ENCODE assay signal across 8 cellular contexts in the genomic region with DNA sequence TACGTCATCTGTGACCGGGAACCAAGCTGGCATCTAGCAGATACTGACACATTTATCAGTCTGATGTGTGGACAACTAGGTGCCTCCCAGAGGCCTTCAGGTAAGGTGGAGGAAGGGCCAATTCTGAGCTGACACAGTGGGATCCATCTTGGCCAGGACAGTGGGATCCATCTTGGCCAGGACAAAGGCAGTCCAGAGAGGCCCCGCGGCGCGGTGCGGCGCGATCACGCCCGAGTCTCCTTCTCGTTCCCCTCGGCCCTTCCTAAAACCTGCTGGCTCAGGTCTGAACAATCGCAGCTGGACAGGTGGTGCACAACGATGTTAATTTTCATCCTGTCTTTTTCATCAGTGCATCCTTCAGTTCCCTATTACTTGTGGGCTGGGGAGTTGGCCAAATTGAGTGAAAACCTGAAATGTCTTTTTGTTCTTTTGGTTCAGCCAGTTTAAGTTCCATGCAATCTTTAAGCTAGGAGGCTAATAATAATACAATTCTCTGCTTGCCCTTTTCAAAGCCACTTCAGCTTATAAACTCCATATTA. TPM values are rescaled to one million over a fixed set of nuclear protein-coding genes. Genes with fewer than 3 reads are reported as not detected.
DNase-seq lines count a peak whose midpoint lies in the region; ATAC-seq and TF ChIP-seq lines count a peak whose summit lies in the region.

No MANE protein-coding gene starts in this region.

- peak overlapping the region; percentile 71 for H3K4me2 ChIP-seq in DND-41 (ENCODE audit: insufficient read depth, low read length)
- peak overlapping the region; percentile 90 for H3K4me2 ChIP-seq in PC-9

- H2AFZ ChIP-seq in DND-41 (ENCODE audit: low read depth, low read length), result peak overlapping the region; percentile 74
- H2AFZ ChIP-seq in PC-9, result peak overlapping the region; percentile 96

- H3K27me3 ChIP-seq in DND-41 (ENCODE audit: insufficient read depth, low read length, poor library complexity), result no peaks in the 10 kb centered on the region
- no peaks in the 10 kb centered on the region for H3K27me3 ChIP-seq in PC-9 (ENCODE audit: insufficient read depth, low read depth)

- POLR2A ChIA-PET in PC-9 (lab: Charles Lee; ENCODE audit: unreplicated experiment), result interaction anchor here (0.5 to 0.6 kb wide), 5 partner anchors 28 to 1351 kb away, joined by 3 to 9 read pairs (median 4); no protein-coding TSS in a partner anchor
- POLR2A ChIA-PET in HEK293T (lab: Yijun Ruan, JAX), result interaction anchor here (0.7 to 3.0 kb wide), 18 partner anchors 8 to 1039 kb away, joined by 3 to 21 read pairs (median 6); a partner anchor contains a TSS

- peak overlapping the region; percentile 95 for H3K9ac ChIP-seq in DND-41 (ENCODE audit: low read depth, low read length)

- H3K27me3 Mint-ChIP-seq in central memory CD8-positive, alpha-beta T cell, result no peaks in the 10 kb centered on the region
- H3K27me3 Mint-ChIP-seq in natural killer cell treated with Interleukin-12 subunit alpha and Interleukin-12 subunit beta and Interleukin-15 and Interleukin-18, amount 100 ng/mL, for 72 hours, result no peaks in the 10 kb centered on the region

- peaks cover 37% of the 10 kb centered on the region for H3K4me1 ChIP-seq in DND-41 (ENCODE audit: insufficient read depth, low read length)
- H3K4me1 ChIP-seq in PC-9 (replicated peaks; ENCODE audit: insufficient read depth), result peaks cover 26% of the 10 kb centered on the region

- H3K4me3 ChIP-seq in DND-41 (ENCODE audit: low read depth in 1 of 2, low read length in 2 of 2), result peak overlapping the region in 1 of 2 experiments; percentile 78; a peak in 2 of 4 replicates
- H3K4me3 ChIP-seq in PC-9, result peak overlapping the region; percentile 99

- H3K9me3 Mint-ChIP-seq in central memory CD8-positive, alpha-beta T cell, result no peaks in the 10 kb centered on the region
- H3K9me3 Mint-ChIP-seq in natural killer cell treated with Interleukin-12 subunit alpha and Interleukin-12 subunit beta and Interleukin-15 and Interleukin-18, amount 100 ng/mL, for 72 hours, result no peaks in the 10 kb centered on the region

- peaks cover 45% of the 10 kb centered on the region for H3K79me2 ChIP-seq in DND-41 (ENCODE audit: insufficient read depth, low read length)
- H3K79me2 ChIP-seq in PC-9 (ENCODE audit: low read depth), result peaks cover 40% of the 10 kb centered on the region

- peak overlapping the region; percentile 98 for H3K27ac ChIP-seq in DND-41 (ENCODE audit: low read length)
- H3K27ac ChIP-seq in PC-9, result peak overlapping the region; percentile 88

- H3K4me3 Mint-ChIP-seq in central memory CD8-positive, alpha-beta T cell, result peak overlapping the region; percentile 99
- peak overlapping the region; percentile 94 for H3K4me3 Mint-ChIP-seq in natural killer cell treated with Interleukin-12 subunit alpha and Interleukin-12 subunit beta and Interleukin-15 and Interleukin-18, amount 100 ng/mL, for 72 hours

- BruUV-seq in PC-9 (replicated peaks; lab: Mats Ljungman, UMichigan), result TSS peak; percentile 79

- intact Hi-C loops in PC-9 (cut with micrococcal nuclease; ENCODE audit: unreplicated experiment), result loop anchor here (5.0 kb wide), 1 partner anchor 39 kb away; no protein-coding TSS in a partner anchor

- H3K36me3 ChIP-seq in DND-41 (ENCODE audit: insufficient read depth, low read length), result peaks cover 14% of the 10 kb centered on the region; the same call in 1 of the 2 replicates
- H3K36me3 ChIP-seq in PC-9 (ENCODE audit: low read depth), result no peaks in the 10 kb centered on the region

- H3K4me1 Mint-ChIP-seq in central memory CD8-positive, alpha-beta T cell, result peaks cover 47% of the 10 kb centered on the region
- peaks cover 31 to 45% of the 10 kb centered on the region in 2 donors for H3K4me1 Mint-ChIP-seq in natural killer cell treated with Interleukin-12 subunit alpha and Interleukin-12 subunit beta and Interleukin-15 and Interleukin-18, amount 100 ng/mL, for 72 hours (ENCODE audit: low read depth in 2 of 2)

- H3K36me3 Mint-ChIP-seq in central memory CD8-positive, alpha-beta T cell (ENCODE audit: insufficient read depth), result peaks cover 31% of the 10 kb centered on the region
- peaks cover 7% of the 10 kb centered on the region for H3K36me3 Mint-ChIP-seq in natural killer cell treated with Interleukin-12 subunit alpha and Interleukin-12 subunit beta and Interleukin-15 and Interleukin-18, amount 100 ng/mL, for 72 hours

- no peak for TF ChIP-seq CTCF in DND-41 (IDR thresholded peaks at IDR 0.05; ENCODE audit: borderline replicate concordance, extremely low read depth, low read length, poor library complexity, severe bottlenecking)
- no peak for TF ChIP-seq CTCF in PC-9 (conservative IDR thresholded peaks at IDR 0.05)

- ATAC-seq in DND-41 (ENCODE audit: insufficient read depth, low read depth), result no peak
- no peak for ATAC-seq in central memory CD8-positive, alpha-beta T cell (replicated peaks; ENCODE audit: extremely low read depth, poor library complexity, severe bottlenecking)
- no peak for ATAC-seq in natural killer cell treated with Interleukin-12 subunit alpha and Interleukin-12 subunit beta and Interleukin-15 and Interleukin-18, amount 100 ng/mL, for 72 hours

- H3K9me3 ChIP-seq in DND-41 (ENCODE audit: insufficient read depth, low read length, severe bottlenecking), result no peaks in the 10 kb centered on the region
- H3K9me3 ChIP-seq in PC-9 (ENCODE audit: insufficient read depth, low read depth), result no peaks in the 10 kb centered on the region

- no peaks in the 10 kb centered on the region for H3K9me2 ChIP-seq in PC-9 (ENCODE audit: insufficient read depth)

- H3F3A ChIP-seq in PC-9 (ENCODE audit: insufficient read depth, low read depth), result peaks cover 15% of the 10 kb centered on the region; the same call in 1 of the 2 replicates

- CTCF ChIA-PET in PC-9 (lab: Charles Lee), result no interaction called here
- CTCF ChIA-PET in HEK293T (lab: Yijun Ruan, JAX), result interaction anchor here (1.1 kb wide), 1 partner anchor 57 kb away, joined by 3 read pairs; no protein-coding TSS in a partner anchor

- DNase-seq in DND-41 (no peak), PC-9 (no peak), COLO829 (ENCODE audit: low spot score) (no peak), kidney tubule cell (ENCODE audit: low spot score) (no peak), HEK293T (ENCODE audit: extremely low spot score) (no peak)
- DNase-seq in central memory CD8-positive, alpha-beta T cell (ENCODE audit: low spot score in 2 of 2), result no peak
- DNase-seq in natural killer cell treated with Interleukin-12 subunit alpha and Interleukin-12 subunit beta and Interleukin-15 and Interleukin-18, amount 100 ng/mL, for 72 hours (ENCODE audit: low spot score), result no peak
- DNase-seq in stimulated activated naive CD4-positive, alpha-beta T cell treated with Interleukin-2 at 50 U/mL for 16 hours (lab: John Stamatoyannopoulos, UW), result no peak

- peaks cover 18% of the 10 kb centered on the region for H4K20me1 ChIP-seq in DND-41 (ENCODE audit: insufficient read depth, low read length)
- peaks cover 25% of the 10 kb centered on the region; the same call in 1 of the 2 replicates for H4K20me1 ChIP-seq in PC-9 (ENCODE audit: insufficient read depth)

- H3K27ac Mint-ChIP-seq in central memory CD8-positive, alpha-beta T cell (ENCODE audit: low read depth), result peak overlapping the region; percentile 98
- peak overlapping the region; percentile 97 to 99 for H3K27ac Mint-ChIP-seq in natural killer cell treated with Interleukin-12 subunit alpha and Interleukin-12 subunit beta and Interleukin-15 and Interleukin-18, amount 100 ng/mL, for 72 hours

TF ChIP-seq in HEK293T, 16 proteins besides CTCF, POLR2A, EP300 and RAD21:
- no peak for TF ChIP-seq FOXM1 (IDR thresholded peaks at IDR 0.05; ENCODE audit: borderline replicate concordance)
- TF ChIP-seq FOXA1 (IDR thresholded peaks at IDR 0.05), result no peak
- no peak for TF ChIP-seq ARNT (IDR thresholded peaks at IDR 0.05)
- no peak for TF ChIP-seq HDGF (IDR thresholded peaks at IDR 0.05; ENCODE audit: borderline replicate concordance)
- no peak for TF ChIP-seq NFRKB (IDR thresholded peaks at IDR 0.05)
- no peak for TF ChIP-seq SP1 (IDR thresholded peaks at IDR 0.05)
- no peak for TF ChIP-seq BHLHE40 (IDR thresholded peaks at IDR 0.05; ENCODE audit: borderline replicate concordance)
- no peak for TF ChIP-seq CTBP1 (IDR thresholded peaks at IDR 0.05; ENCODE audit: borderline replicate concordance)
- TF ChIP-seq, protein P1, sequence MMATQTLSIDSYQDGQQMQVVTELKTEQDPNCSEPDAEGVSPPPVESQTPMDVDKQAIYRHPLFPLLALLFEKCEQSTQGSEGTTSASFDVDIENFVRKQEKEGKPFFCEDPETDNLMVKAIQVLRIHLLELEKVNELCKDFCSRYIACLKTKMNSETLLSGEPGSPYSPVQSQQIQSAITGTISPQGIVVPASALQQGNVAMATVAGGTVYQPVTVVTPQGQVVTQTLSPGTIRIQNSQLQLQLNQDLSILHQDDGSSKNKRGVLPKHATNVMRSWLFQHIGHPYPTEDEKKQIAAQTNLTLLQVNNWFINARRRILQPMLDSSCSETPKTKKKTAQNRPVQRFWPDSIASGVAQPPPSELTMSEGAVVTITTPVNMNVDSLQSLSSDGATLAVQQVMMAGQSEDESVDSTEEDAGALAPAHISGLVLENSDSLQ (IDR thresholded peaks at IDR 0.05), result no peak
- TF ChIP-seq TARDBP (IDR thresholded peaks at IDR 0.05), result no peak
- TF ChIP-seq LEF1 (IDR thresholded peaks at IDR 0.05; ENCODE audit: borderline replicate concordance), result no peak
- TF ChIP-seq SUZ12 (IDR thresholded peaks at IDR 0.05), result no peak
- no peak for TF ChIP-seq ZNF384 (IDR thresholded peaks at IDR 0.05)
- no peak for TF ChIP-seq L3MBTL2 (conservative IDR thresholded peaks at IDR 0.05)
- TF ChIP-seq FOXK2 (IDR thresholded peaks at IDR 0.05), result no peak
- no peak for TF ChIP-seq ELF4 (IDR thresholded peaks at IDR 0.05)

RNA-seq across cellular contexts. Expression of a gene that starts 0.5 kb away (rescaled TPM):
- 66.2 and 101 TPM in 2 replicates for total RNA-seq in PC-9 (2021)
- 100 to 1,000 TPM; 129 to 174 TPM for total RNA-seq in natural killer cell treated with Interleukin-12 subunit alpha and Interleukin-12 subunit beta and Interleukin-15 and Interleukin-18, amount 100 ng/mL, for 72 hours
